18 cellular contexts compared by ENCODE assay signal in genomic region chr5:125634242-125634835, GRCh38.
DNase-seq lines count a peak whose midpoint lies in the region; ATAC-seq and TF ChIP-seq lines count a peak whose summit lies in the region.
"Had no signal": no experiment of that assay in that cellular context is flagged by ENCODE, and none has a peak within 500 bp of the region (broad histone marks: within the 10 kb centered on the region; RNA-seq: fewer than 3 reads in every experiment).

No MANE protein-coding gene starts in this region.

- no peaks in the 10 kb centered on the region for H3F3A ChIP-seq in SK-N-SH (replicated peaks; ENCODE audit: insufficient read depth)

- TF ChIP-seq EP300 in SK-N-SH (IDR thresholded peaks at IDR 0.05; ENCODE audit: borderline replicate concordance in 1 of 2, low read depth in 1 of 2, low read length in 1 of 2) = peak in 1 of 2 experiments; percentile 92; a peak in 2 of 4 replicates

- H3K79me2 ChIP-seq in SK-N-SH (ENCODE audit: insufficient read depth) = no peaks in the 10 kb centered on the region
- H3K79me2 ChIP-seq: parathyroid adenoma had no signal

- H3K4me1 ChIP-seq in SK-N-SH (ENCODE audit: control insufficient read depth in 1 of 2, insufficient read depth in 2 of 2, low read depth in 1 of 2, low read length in 1 of 2) (peaks cover 0 to 7% of the 10 kb centered on the region in 2 experiments; a peak in 2 of 4 replicates), Caco-2 (no peaks in the 10 kb centered on the region)
- H3K4me1 ChIP-seq: A549, parathyroid adenoma had no signal

- H3K27me3 Mint-ChIP-seq in Caco-2 (ENCODE audit: insufficient read depth, unreplicated experiment) = no peaks in the 10 kb centered on the region
- H3K27me3 Mint-ChIP-seq: activated naive CD8-positive, alpha-beta T cell treated with anti-CD3 and anti-CD28 coated beads, Interleukin-2, amount 10 ng/mL, durations not matched to agents 7 days and 5 days; naive thymus-derived CD4-positive, alpha-beta T cell had no signal

- no peaks in the 10 kb centered on the region for H3K9me2 ChIP-seq in SK-N-SH

- TF ChIP-seq CTCF in SK-N-SH (IDR thresholded peaks at IDR 0.05) (no peak), Caco-2 (IDR thresholded peaks at IDR 0.05; ENCODE audit: insufficient read depth in 1 of 2, low read depth in 1 of 2, low read length in 1 of 2, severe bottlenecking in 1 of 2, unreplicated experiment in 1 of 2) (no peak)

- H3K4me3 ChIP-seq in SK-N-SH (ENCODE audit: low read depth in 2 of 2, low read length in 1 of 2) (no peak overlapping the region), Caco-2 (ENCODE audit: low read depth, low read length) (no peak overlapping the region)
- H3K4me3 ChIP-seq: A549 had no signal

- POLR2A ChIA-PET in SK-N-SH (lab: Yijun Ruan, JAX) = interaction anchor here (0.8 to 1.1 kb wide), 3 partner anchors 150 to 223 kb away, joined by 3 read pairs; no protein-coding TSS in a partner anchor
- POLR2A ChIA-PET in Caco-2 (lab: Charles Lee) = no interaction called here

- H3K36me3 ChIP-seq in SK-N-SH (replicated peaks in 1 of 2; ENCODE audit: control insufficient read depth in 1 of 2, insufficient read depth in 2 of 2, low read length in 1 of 2) (no peaks in the 10 kb centered on the region), Caco-2 (ENCODE audit: control insufficient read depth, insufficient read depth, low read length) (no peaks in the 10 kb centered on the region)

- CTCF ChIA-PET in SK-N-SH (lab: Yijun Ruan, JAX) = interaction anchor here (0.9 to 1.0 kb wide), 2 partner anchors 23 to 151 kb away, joined by 3 read pairs; no protein-coding TSS in a partner anchor
- CTCF ChIA-PET in Caco-2 (lab: Charles Lee) = no interaction called here

- no peaks in the 10 kb centered on the region for H3K4me1 Mint-ChIP-seq in Caco-2 (ENCODE audit: low read depth, unreplicated experiment)
- H3K4me1 Mint-ChIP-seq: activated naive CD8-positive, alpha-beta T cell treated with anti-CD3 and anti-CD28 coated beads, Interleukin-2, amount 10 ng/mL, durations not matched to agents 7 days and 5 days; IgD-negative memory B cell; naive thymus-derived CD4-positive, alpha-beta T cell had no signal

- TF ChIP-seq RAD21 in SK-N-SH (IDR thresholded peaks at IDR 0.05; ENCODE audit: low read length) = peak; percentile 22

- WGBS in SK-N-SH (ENCODE audit: low lambda C conversion rate) = 97% methylated on average over 1 of the region's 1 CpG

- no TSS peak for BruUV-seq in Caco-2 (replicated peaks; lab: Mats Ljungman, UMichigan)

- H4K20me1 ChIP-seq in SK-N-SH (ENCODE audit: insufficient read depth) = no peaks in the 10 kb centered on the region

- no peaks in the 10 kb centered on the region for H3K9me3 Mint-ChIP-seq in Caco-2 (ENCODE audit: unreplicated experiment)
- H3K9me3 Mint-ChIP-seq: activated naive CD8-positive, alpha-beta T cell treated with anti-CD3 and anti-CD28 coated beads, Interleukin-2, amount 10 ng/mL, durations not matched to agents 7 days and 5 days; T-helper 1 cell treated with Interleukin-12 subunit alpha and Interleukin-12 subunit beta and Interleukin-4 antibody, amounts not matched to agents 30 μg/mL and 1 μg/mL, for 36 hours had no signal

- H3K36me3 Mint-ChIP-seq in Caco-2 (ENCODE audit: insufficient read depth, unreplicated experiment) = no peaks in the 10 kb centered on the region
- H3K36me3 Mint-ChIP-seq: activated naive CD8-positive, alpha-beta T cell treated with anti-CD3 and anti-CD28 coated beads, Interleukin-2, amount 10 ng/mL, durations not matched to agents 7 days and 5 days; naive thymus-derived CD4-positive, alpha-beta T cell had no signal

- H3K4me3 Mint-ChIP-seq in Caco-2 (ENCODE audit: unreplicated experiment) = no peak overlapping the region
- H3K4me3 Mint-ChIP-seq: activated naive CD8-positive, alpha-beta T cell treated with anti-CD3 and anti-CD28 coated beads, Interleukin-2, amount 10 ng/mL, durations not matched to agents 7 days and 5 days; IgD-negative memory B cell; naive thymus-derived CD4-positive, alpha-beta T cell; T-helper 1 cell treated with Interleukin-12 subunit alpha and Interleukin-12 subunit beta and Interleukin-4 antibody, amounts not matched to agents 30 μg/mL and 1 μg/mL, for 36 hours had no signal

- H3K27ac Mint-ChIP-seq in Caco-2 (ENCODE audit: unreplicated experiment) = no peak overlapping the region
- H3K27ac Mint-ChIP-seq: activated naive CD8-positive, alpha-beta T cell treated with anti-CD3 and anti-CD28 coated beads, Interleukin-2, amount 10 ng/mL, durations not matched to agents 7 days and 5 days; IgD-negative memory B cell; naive thymus-derived CD4-positive, alpha-beta T cell; T-helper 1 cell treated with Interleukin-12 subunit alpha and Interleukin-12 subunit beta and Interleukin-4 antibody, amounts not matched to agents 30 μg/mL and 1 μg/mL, for 36 hours had no signal

- no peak overlapping the region for H2AFZ ChIP-seq in SK-N-SH (ENCODE audit: low read depth)
- H2AFZ ChIP-seq: parathyroid adenoma had no signal

- H3K27me3 ChIP-seq in SK-N-SH (ENCODE audit: insufficient read depth) (no peaks in the 10 kb centered on the region), Caco-2 (replicated peaks; ENCODE audit: control insufficient read depth, insufficient read depth, low read length) (no peaks in the 10 kb centered on the region)

- DNase-seq in SK-N-SH (no peak), NCI-H2081 treated with DMSO at 0.1 percent for 48 hours (lab: John Stamatoyannopoulos, UW) (peak; percentile 70), SHP77 (lab: John Stamatoyannopoulos, UW) (peak; percentile 59 to 63), Caco-2 (no peak), NCI-H1694 (lab: John Stamatoyannopoulos, UW) (no peak)
- no peak for DNase-seq in activated naive CD4-positive, alpha-beta T cell treated with anti-CD3 and anti-CD28 coated beads, Interleukin-2, amount 50 U/mL, for 16 hours
- DNase-seq: activated CD4-positive, alpha-beta T cell treated with anti-CD3 and anti-CD28 coated beads for 48 hours; activated naive CD8-positive, alpha-beta T cell treated with anti-CD3 and anti-CD28 coated beads, Interleukin-2, amount 10 ng/mL, durations not matched to agents 7 days and 5 days; mesendoderm; MM.1S; naive thymus-derived CD4-positive, alpha-beta T cell had no signal

- intact Hi-C loops in Caco-2 (cut with micrococcal nuclease; ENCODE audit: unreplicated experiment) = no loop called here

- H3K4me2 ChIP-seq in SK-N-SH = no peak overlapping the region
- H3K4me2 ChIP-seq: A549 had no signal

- H3K9ac ChIP-seq in SK-N-SH = no peak overlapping the region
- H3K9ac ChIP-seq: parathyroid adenoma had no signal

- peak overlapping the region in 1 of 2 experiments; percentile 96; a peak in 2 of 4 replicates for H3K27ac ChIP-seq in SK-N-SH (ENCODE audit: low read depth in 2 of 2, low read length in 1 of 2)
- H3K27ac ChIP-seq: A549, parathyroid adenoma had no signal

- H3K9me3 ChIP-seq in SK-N-SH (no peaks in the 10 kb centered on the region), Caco-2 (no peaks in the 10 kb centered on the region)
- H3K9me3 ChIP-seq: A549 had no signal

- ATAC-seq in SK-N-SH treated with all-trans-retinoic acid at 6 μM for 48 hours (no peak), HG02759 (IDR thresholded peaks at IDR 0.05; ENCODE audit: unreplicated experiment) (no peak)
- ATAC-seq: A549; naive thymus-derived CD4-positive, alpha-beta T cell; sciatic nerve had no signal

TF ChIP-seq in SK-N-SH, 30 proteins besides CTCF, POLR2A, EP300 and RAD21 (continues in another document):
- peak; percentile 60 for TF ChIP-seq GATA2 (CRISPR knock-in tag; IDR thresholded peaks at IDR 0.05)
- TF ChIP-seq RCOR1 (IDR thresholded peaks at IDR 0.05; ENCODE audit: low read length) = peak; percentile 70; the same call in 1 of the 2 replicates
- no peak for TF ChIP-seq ZBTB33 (IDR thresholded peaks at IDR 0.05; ENCODE audit: borderline replicate concordance, low read depth)
- 0 out of 2 replicates have a peak, but pooled peaks have one; percentile 43 for TF ChIP-seq RFX5 (IDR thresholded peaks at IDR 0.05; ENCODE audit: low read length)

TF ChIP-seq in SK-N-SH treated with all-trans-retinoic acid at 6 μM for 48 hours, 23 proteins besides CTCF, POLR2A, EP300 and RAD21 (continues in another document):
- TF ChIP-seq GLIS3 (CRISPR knock-in tag; IDR thresholded peaks at IDR 0.05) (no peak), ZNF565 (CRISPR knock-in tag; conservative IDR thresholded peaks at IDR 0.05; ENCODE audit: low read depth) (no peak), RARB (CRISPR knock-in tag; IDR thresholded peaks at IDR 0.05) (no peak), ZNF70 (CRISPR knock-in tag; IDR thresholded peaks at IDR 0.05) (no peak), POU6F1 (CRISPR knock-in tag; IDR thresholded peaks at IDR 0.05; ENCODE audit: borderline replicate concordance, low read depth) (no peak)

Comparison
In these comparisons a context has a peak if more than half of its experiments do, and no peak if none do; other contexts are left out.
1. DNase-seq: peak in NCI-H2081 treated with DMSO at 0.1 percent for 48 hours (single experiment) and SHP77 (2 of 2); none in SK-N-SH (single experiment), Caco-2 (0 of 2), activated naive CD4-positive, alpha-beta T cell treated with anti-CD3 and anti-CD28 coated beads, Interleukin-2, amount 50 U/mL, for 16 hours (single experiment) and NCI-H1694 (single experiment).